In the genomic region with DNA sequence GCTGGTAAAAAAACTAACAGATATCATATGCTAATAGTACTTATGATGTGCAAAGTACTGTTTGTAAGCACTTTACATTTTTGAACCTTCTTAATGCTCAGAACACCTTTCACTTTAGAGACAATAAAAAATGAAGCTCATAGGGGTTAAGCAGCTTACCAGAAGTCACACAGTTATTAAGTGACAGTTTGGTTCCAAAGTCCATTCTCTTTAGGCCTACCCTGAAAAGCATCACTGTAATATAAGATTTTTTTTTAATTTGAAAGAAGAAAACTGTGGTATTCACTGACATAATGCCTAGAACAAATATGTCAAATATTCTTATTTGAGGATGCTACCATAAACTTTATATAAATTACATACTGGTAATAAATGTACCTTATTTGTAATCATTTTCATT, we compare ENCODE assay signal across 25 cellular contexts.
DNase-seq lines count a peak whose midpoint lies in the region; ATAC-seq and TF ChIP-seq lines count a peak whose summit lies in the region.
"Had no signal": no experiment of that assay in that cellular context is flagged by ENCODE, and none has a peak within 500 bp of the region (broad histone marks: within the 10 kb centered on the region; RNA-seq: fewer than 3 reads in every experiment).

No MANE protein-coding gene starts in this region.

- no peak overlapping the region for H2AFZ ChIP-seq in KMS-11 (ENCODE audit: low read depth)

- peaks cover 11% of the 10 kb centered on the region; the same call in 1 of the 2 replicates for H3K79me2 ChIP-seq in KMS-11 (ENCODE audit: insufficient read depth, low read depth)

- H3K9me3 ChIP-seq in SK-N-MC (ENCODE audit: low read depth, low read length) (no peaks in the 10 kb centered on the region), right lobe of liver (no peaks in the 10 kb centered on the region)
- H3K9me3 ChIP-seq: HAP-1 had no signal

- no peak overlapping the region; the same call in 1 of the 2 replicates for H3K9ac ChIP-seq in KMS-11
- H3K9ac ChIP-seq in SK-N-MC (ENCODE audit: insufficient read length), result peak overlapping the region; percentile 48

- ATAC-seq in right lobe of liver (peak; percentile 53 to 83 (median 64)), GM21723 (IDR thresholded peaks at IDR 0.05; ENCODE audit: unreplicated experiment) (no peak), HG02642 (IDR thresholded peaks at IDR 0.05; ENCODE audit: poor library complexity, unreplicated experiment) (no peak), HG02840 (IDR thresholded peaks at IDR 0.05; ENCODE audit: low FRiP score, unreplicated experiment) (no peak)
- ATAC-seq: K562 had no signal

- H3K27me3 ChIP-seq in KMS-11 (ENCODE audit: insufficient read depth, low read depth) (no peaks in the 10 kb centered on the region), right lobe of liver (no peaks in the 10 kb centered on the region)

- peak overlapping the region; percentile 81 for H3K4me2 ChIP-seq in KMS-11

- intact Hi-C loops in right lobe of liver (cut with DNase I), result no loop called here

- H3K4me1 ChIP-seq in KMS-11 (ENCODE audit: low read depth, poor library complexity, severe bottlenecking), result peaks cover 94% of the 10 kb centered on the region
- peaks cover 0 to 17% (median 3%) of the 10 kb centered on the region in 4 donors for H3K4me1 ChIP-seq in right lobe of liver

- peak overlapping the region; percentile 85 for H3K27ac ChIP-seq in KMS-11
- peak overlapping the region; percentile 96 for H3K27ac ChIP-seq in SK-N-MC
- no peak overlapping the region for H3K27ac ChIP-seq in right lobe of liver

- no peaks in the 10 kb centered on the region for H3K36me3 ChIP-seq in KMS-11 (ENCODE audit: insufficient read depth)
- H3K36me3 ChIP-seq in SK-N-MC (ENCODE audit: insufficient read depth, low read length), result no peaks in the 10 kb centered on the region
- H3K36me3 ChIP-seq in right lobe of liver, result no peaks in the 10 kb centered on the region
- H3K36me3 ChIP-seq: HAP-1 had no signal

- no peak for TF ChIP-seq CTCF in KMS-11 (conservative IDR thresholded peaks at IDR 0.05; ENCODE audit: low read depth, low read length)
- no peak for TF ChIP-seq CTCF in right lobe of liver (IDR thresholded peaks at IDR 0.05)

- in situ Hi-C loops in ACHN (cut with HindIII; ENCODE audit: low pct_ligation_motif_present, low pct_unique_long_range_greater_than_20kb, low sequenced_read_pairs), result no loop called here

- peak; percentile 11 for DNase-seq in ACHN
- no peak for DNase-seq in SK-N-MC (ENCODE audit: low read depth, low spot score)
- DNase-seq in right lobe of liver, result no peak
- DNase-seq: Calu3, DMS153, GDM1, GOT3, HFFc6, NCI-H1048, NCI-H1417 treated with DMSO at 0.1 percent for 48 hours, NCI-H1694 treated with DMSO at 0.1 percent for 48 hours, NCI-H2081, NCI-H2171, NCI-H226, NCI-H510A treated with DMSO at 0.1 percent for 48 hours, NCI-H748 treated with DMSO at 0.1 percent for 48 hours, Right ventricle myocardium superior, RPMI8226, T-helper 9 cell had no signal

- no peak overlapping the region for H3K4me3 ChIP-seq in KMS-11 (IDR thresholded peaks at IDR 0.05; ENCODE audit: insufficient read depth, low read depth, low read length)
- peak overlapping the region; percentile 64 for H3K4me3 ChIP-seq in SK-N-MC
- no peak overlapping the region for H3K4me3 ChIP-seq in right lobe of liver
- H3K4me3 ChIP-seq: HAP-1, K562 had no signal

- H4K20me1 ChIP-seq in KMS-11 (ENCODE audit: insufficient read depth), result no peaks in the 10 kb centered on the region

- TF ChIP-seq POLR2A in right lobe of liver (IDR thresholded peaks at IDR 0.05), result no peak

Comparison
In these comparisons a context has a peak if more than half of its experiments do, and no peak if none do; other contexts are left out.
1. H3K27ac ChIP-seq: peak in KMS-11 (single experiment) and SK-N-MC (single experiment); none in right lobe of liver (0 of 3).
2. ATAC-seq: peak in right lobe of liver (4 of 4); none in GM21723 (single experiment), HG02642 (single experiment) and HG02840 (single experiment).